In the genomic region with DNA sequence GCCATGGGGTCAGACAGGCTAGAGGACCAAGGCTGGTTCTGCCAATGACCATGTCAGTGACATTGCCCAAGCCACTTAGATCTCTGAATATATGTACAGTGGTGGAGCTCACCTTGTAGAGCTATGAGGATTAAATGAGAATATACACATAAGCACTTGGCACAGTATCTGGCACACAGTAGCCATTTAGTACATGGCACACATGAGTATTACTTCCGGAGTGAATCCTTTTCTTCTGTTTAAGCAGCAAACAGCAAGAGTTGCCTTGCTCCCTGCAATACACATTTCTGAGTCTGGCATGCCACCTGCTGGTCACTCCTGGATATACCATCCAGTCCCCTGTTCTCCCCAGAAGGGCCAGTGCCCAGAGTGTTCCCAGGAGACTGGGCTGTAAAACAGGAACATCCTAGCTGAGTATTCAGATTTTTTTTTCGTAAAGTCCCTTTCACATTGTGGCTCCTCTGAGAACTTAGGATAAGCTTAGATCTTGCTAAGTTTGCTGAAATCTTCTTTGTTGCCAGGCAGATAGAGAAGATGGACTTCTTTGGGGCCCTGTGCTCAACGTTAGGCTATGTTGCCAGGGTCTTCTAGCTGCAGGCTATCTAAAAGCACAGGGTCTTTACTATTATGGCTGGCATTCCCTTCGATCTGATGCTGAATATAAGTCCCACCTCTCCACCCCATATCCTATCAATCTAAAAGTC, we compare ENCODE assay signal across 8 cellular contexts.
DNase-seq lines count a peak whose midpoint lies in the region; ATAC-seq and TF ChIP-seq lines count a peak whose summit lies in the region.

No MANE protein-coding gene starts in this region.

- peak in 13 of 14 donors; percentile 5 to 77 (median 59) for DNase-seq in C1 segment of cervical spinal cord (lab: John Stamatoyannopoulos, UW)
- DNase-seq in NCI-H2227 (lab: John Stamatoyannopoulos, UW; ENCODE audit: unreplicated experiment): peak; percentile 75
- DNase-seq in activated CD4-positive, CD25-positive, alpha-beta regulatory T cell treated with anti-CD3 and anti-CD28 coated beads, Interleukin-2, amount 50 U/mL, for 72 hours: peak; percentile 62
- DNase-seq in chondrocyte (ENCODE audit: low spot score): no peak
- DNase-seq in left kidney (ENCODE audit: low read depth, low spot score): peak; percentile 91
- peak; percentile 38 to 69 (median 51) for DNase-seq in stimulated activated CD4-positive, alpha-beta T cell treated with anti-CD3 and anti-CD28 coated beads, TNF-alpha, amount 100 ng/mL, for 24 hours (ENCODE audit: low read depth in 3 of 3)

- H3K36me3 Mint-ChIP-seq in chondrocyte (ENCODE audit: low read depth): no peaks in the 10 kb centered on the region

- ATAC-seq in GM19025 (IDR thresholded peaks at IDR 0.05; ENCODE audit: low read depth, unreplicated experiment) (peak; percentile 99), HG03135 (IDR thresholded peaks at IDR 0.05; ENCODE audit: unreplicated experiment) (peak; percentile 92)

- peak; percentile 97 for TF ChIP-seq CTCF in chondrocyte (IDR thresholded peaks at IDR 0.05)

- H3K27ac Mint-ChIP-seq in chondrocyte (ENCODE audit: unreplicated experiment): no peak overlapping the region

- H3K4me1 Mint-ChIP-seq in chondrocyte (ENCODE audit: low read depth): peaks cover 12% of the 10 kb centered on the region

- no peaks in the 10 kb centered on the region for H3K27me3 Mint-ChIP-seq in chondrocyte (ENCODE audit: low read depth)

- no peaks in the 10 kb centered on the region for H3K9me3 Mint-ChIP-seq in chondrocyte (ENCODE audit: low read depth)

- H3K4me3 Mint-ChIP-seq in chondrocyte (ENCODE audit: unreplicated experiment): no peak overlapping the region
